ENCODE assay signal across 10 cellular contexts in genomic region chr5:32261198-32261597, GRCh38. TPM values are rescaled to one million over a fixed set of nuclear protein-coding genes. Genes with fewer than 3 reads are reported as not detected.
DNase-seq lines count a peak whose midpoint lies in the region; ATAC-seq and TF ChIP-seq lines count a peak whose summit lies in the region.
"Had no signal": no experiment of that assay in that cellular context is flagged by ENCODE, and none has a peak within 500 bp of the region (broad histone marks: within the 10 kb centered on the region; RNA-seq: fewer than 3 reads in every experiment).

No MANE protein-coding gene starts in this region.

- peak; percentile 31 for DNase-seq in GM06990 (ENCODE audit: extremely low read depth, insufficient read length)
- DNase-seq in GM20000 (ENCODE audit: low spot score), result peak; percentile 38
- no peak for DNase-seq in endodermal cell
- no peak for DNase-seq in stimulated activated naive CD4-positive, alpha-beta T cell treated with Interleukin-2 at 50 U/mL for 16 hours (lab: John Stamatoyannopoulos, UW)
- no peak for DNase-seq in superior temporal gyrus (ENCODE audit: extremely low spot score)
- DNase-seq in head of caudate nucleus, result no peak
- DNase-seq in AG20443 (ENCODE audit: low spot score), result no peak

- H3K9me3 Mint-ChIP-seq in endodermal cell, result no peaks in the 10 kb centered on the region

- no peak overlapping the region for H3K4me3 ChIP-seq in GM06990 (replicated peaks; ENCODE audit: low read depth, low read length)
- H3K4me3 ChIP-seq in endodermal cell (ENCODE audit: low read length), result no peak overlapping the region
- H3K4me3 ChIP-seq: SJSA1 had no signal

- H3K4me3 Mint-ChIP-seq in endodermal cell, result no peak overlapping the region
- H3K4me3 Mint-ChIP-seq: neural crest cell had no signal

- H3K9ac ChIP-seq in endodermal cell (ENCODE audit: extremely low read depth, low read length, poor library complexity, severe bottlenecking), result no peak overlapping the region

- ATAC-seq in HG03442 (IDR thresholded peaks at IDR 0.05; ENCODE audit: unreplicated experiment), result peak; percentile 94

- no peaks in the 10 kb centered on the region for H3K27me3 Mint-ChIP-seq in endodermal cell (ENCODE audit: insufficient read depth)

- 77 to 93% methylated on average over 2 of the region's 2 CpGs for WGBS in endodermal cell (ENCODE audit: insufficient coverage in 1 of 2, insufficient read length in 1 of 2), 2 experiments

- intact Hi-C loops in head of caudate nucleus (cut with DNase I), result no loop called here

- no peak for TF ChIP-seq CTCF in GM06990 (IDR thresholded peaks at IDR 0.05; ENCODE audit: insufficient read depth, low read length, poor library complexity, severe bottlenecking)
- no peak for TF ChIP-seq CTCF in GM20000 (IDR thresholded peaks at IDR 0.05; ENCODE audit: extremely low read depth, missing control alignments)
- no peak for TF ChIP-seq CTCF in endodermal cell (conservative IDR thresholded peaks at IDR 0.05)

- H3K9me3 ChIP-seq in endodermal cell (ENCODE audit: control insufficient read depth, low read length), result no peaks in the 10 kb centered on the region
- H3K9me3 ChIP-seq: SJSA1 had no signal

- H3K4me1 ChIP-seq in endodermal cell (ENCODE audit: control insufficient read depth, insufficient read depth, low read length), result no peaks in the 10 kb centered on the region
- H3K4me1 ChIP-seq: SJSA1 had no signal

- peaks cover 11% of the 10 kb centered on the region for H3K36me3 ChIP-seq in GM06990 (ENCODE audit: control insufficient read depth, insufficient read depth, low read length)
- H3K36me3 ChIP-seq in endodermal cell (ENCODE audit: control insufficient read depth, insufficient read depth, low read length), result peaks cover 74% of the 10 kb centered on the region
- H3K36me3 ChIP-seq: SJSA1 had no signal

- no peaks in the 10 kb centered on the region for H3K27me3 ChIP-seq in GM06990 (replicated peaks; ENCODE audit: control insufficient read depth, insufficient read depth, low read length)
- H3K27me3 ChIP-seq in endodermal cell (ENCODE audit: control insufficient read depth, insufficient read depth, low read length, poor library complexity, severe bottlenecking), result no peaks in the 10 kb centered on the region
- H3K27me3 ChIP-seq: SJSA1 had no signal

- peak overlapping the region; percentile 6 for H3K27ac Mint-ChIP-seq in endodermal cell

- peaks cover 7% of the 10 kb centered on the region for H3K4me1 Mint-ChIP-seq in endodermal cell
- H3K4me1 Mint-ChIP-seq: neural crest cell had no signal

- peaks cover 82% of the 10 kb centered on the region for H3K36me3 Mint-ChIP-seq in endodermal cell (ENCODE audit: low read depth)

- H3K27ac ChIP-seq in endodermal cell (ENCODE audit: low read depth, low read length), result no peak overlapping the region
- H3K27ac ChIP-seq: SJSA1 had no signal

RNA-seq across cellular contexts. Expression of gene MTMR12, which starts 51.5 kb away (rescaled TPM):
- 10 to 100 TPM; 32.7 to 33.3 TPM for total RNA-seq in endodermal cell
- polyA plus RNA-seq in endodermal cell (2013, experiment 1 of 2), result 24.2 TPM
- polyA plus RNA-seq in endodermal cell (2013, experiment 2 of 2), result 22.1 TPM

Comparison
In these comparisons a context has a peak if more than half of its experiments do, and no peak if none do; other contexts are left out.
1. DNase-seq: peak in GM06990 (single experiment) and GM20000 (single experiment); none in endodermal cell (single experiment), stimulated activated naive CD4-positive, alpha-beta T cell treated with Interleukin-2 at 50 U/mL for 16 hours (single experiment), superior temporal gyrus (single experiment), head of caudate nucleus (0 of 42) and AG20443 (single experiment).